In genomic region chr6:30913721-30914075, GRCh38 we compare ENCODE assay signal across 1 cellular context.
TF ChIP-seq lines count a peak whose summit lies in the region.

No MANE protein-coding gene starts in this region.

TF ChIP-seq in endothelial cell of umbilical vein, 7 proteins besides CTCF, POLR2A, EP300 and RAD21 (continued from another document):
- TF ChIP-seq EZH2 (IDR thresholded peaks at IDR 0.05; ENCODE audit: borderline replicate concordance, low read depth, low read length, severe bottlenecking), result no peak
- TF ChIP-seq POLR2AphosphoS5 (IDR thresholded peaks at IDR 0.05; ENCODE audit: insufficient read depth, low read depth, low read length), result no peak
